16 cellular contexts compared by ENCODE assay signal in genomic region chr1:199302554-199302953, GRCh38.
DNase-seq lines count a peak whose midpoint lies in the region; ATAC-seq and TF ChIP-seq lines count a peak whose summit lies in the region.
"Had no signal": no experiment of that assay in that cellular context is flagged by ENCODE, and none has a peak within 500 bp of the region (broad histone marks: within the 10 kb centered on the region; RNA-seq: fewer than 3 reads in every experiment).

No MANE protein-coding gene starts in this region.

- in situ Hi-C loops in mammary epithelial cell (cut with MboI; ENCODE audit: low sequenced_read_pairs in 2 of 2), result no loop called here

- CTCF ChIA-PET in PC-3 (lab: Charles Lee), result interaction anchor here (1.0 kb wide), 1 partner anchor 120 kb away, joined by 3 read pairs; no protein-coding TSS in a partner anchor
- CTCF ChIA-PET in mammary epithelial cell (lab: Charles Lee; ENCODE audit: low non-redundant PET), result no interaction called here

- H3K79me2 ChIP-seq in PC-3 (ENCODE audit: low read length) (no peaks in the 10 kb centered on the region), mammary epithelial cell (ENCODE audit: insufficient read depth, low read length) (no peaks in the 10 kb centered on the region)

- peaks cover 8% of the 10 kb centered on the region for H3K4me1 ChIP-seq in PC-3 (ENCODE audit: insufficient read depth, low read length)
- H3K4me1 ChIP-seq in mammary epithelial cell (ENCODE audit: insufficient read depth, low read length), result no peaks in the 10 kb centered on the region
- H3K4me1 ChIP-seq: thyroid gland had no signal

- DNase-seq in EL (peak; percentile 60), PC-3 (peak; percentile 74), mammary epithelial cell (peak; percentile 61), iris pigment epithelial cell (ENCODE audit: low read depth) (peak; percentile 83), GDM1 (lab: John Stamatoyannopoulos, UW) (no peak), NCI-H1417 (lab: John Stamatoyannopoulos, UW) (no peak), left ventricle myocardium superior (no peak)
- DNase-seq: activated CD4-positive, alpha-beta T cell treated with anti-CD3 and anti-CD28 coated beads, Interleukin-2, amount 50 U/mL, for 48 hours; activated T-cell treated with anti-CD3 and anti-CD28 coated beads, Interleukin-2, amount 50 U/mL, for 4 hours; glutamatergic neuron; NCI-H1105; NCI-H69; posterior cingulate gyrus; thyroid gland had no signal

- dilution Hi-C loops in mammary epithelial cell (cut with HindIII; ENCODE audit: low sequenced_read_pairs), result no loop called here

- no peak overlapping the region for H2AFZ ChIP-seq in PC-3 (ENCODE audit: low read length)
- H2AFZ ChIP-seq in mammary epithelial cell (ENCODE audit: low read depth, low read length), result no peak overlapping the region

- H3K27me3 ChIP-seq in PC-3 (ENCODE audit: low read length) (no peaks in the 10 kb centered on the region), mammary epithelial cell (ENCODE audit: insufficient read depth, low read length) (no peaks in the 10 kb centered on the region)
- H3K27me3 ChIP-seq: thyroid gland had no signal

- no peaks in the 10 kb centered on the region for H3F3A ChIP-seq in PC-3 (ENCODE audit: low read length, unreplicated experiment)

- no peaks in the 10 kb centered on the region for H3K36me3 ChIP-seq in PC-3 (ENCODE audit: low read depth, low read length)
- H3K36me3 ChIP-seq in mammary epithelial cell (ENCODE audit: insufficient read depth, low read length), result no peaks in the 10 kb centered on the region
- H3K36me3 ChIP-seq: thyroid gland had no signal

- H3K9ac ChIP-seq in PC-3 (ENCODE audit: low read length) (no peak overlapping the region), mammary epithelial cell (ENCODE audit: insufficient read depth, low read length) (no peak overlapping the region)

- H3K9me2 ChIP-seq in PC-3 (replicated peaks; ENCODE audit: low read length), result no peaks in the 10 kb centered on the region

- POLR2A ChIA-PET in PC-3 (lab: Charles Lee; ENCODE audit: unreplicated experiment), result no interaction called here

- peak overlapping the region; percentile 56; the same call in 1 of the 2 replicates for H3K4me2 ChIP-seq in PC-3 (ENCODE audit: low read length)
- no peak overlapping the region for H3K4me2 ChIP-seq in mammary epithelial cell (ENCODE audit: insufficient read depth, low read depth, low read length)

- H3K4me3 ChIP-seq in PC-3 (ENCODE audit: low read length) (no peak overlapping the region), mammary epithelial cell (replicated peaks in 1 of 3; ENCODE audit: insufficient read depth in 1 of 3, low read depth in 2 of 3, low read length in 3 of 3) (no peak overlapping the region)
- H3K4me3 ChIP-seq: thyroid gland had no signal

- H4K20me1 ChIP-seq in PC-3 (ENCODE audit: low read length) (no peaks in the 10 kb centered on the region), mammary epithelial cell (ENCODE audit: insufficient read depth, low read length) (no peaks in the 10 kb centered on the region)

- BruUV-seq in PC-3 (replicated peaks; lab: Mats Ljungman, UMichigan) (no TSS peak), mammary epithelial cell (replicated peaks; lab: Mats Ljungman, UMichigan) (no TSS peak)

- H3K9me3 ChIP-seq in PC-3 (ENCODE audit: low read length) (no peaks in the 10 kb centered on the region), mammary epithelial cell (replicated peaks; ENCODE audit: insufficient read depth, low read length) (no peaks in the 10 kb centered on the region)
- H3K9me3 ChIP-seq: thyroid gland had no signal

- no peak for TF ChIP-seq CTCF in PC-3 (conservative IDR thresholded peaks at IDR 0.05; ENCODE audit: low read depth, low read length)
- TF ChIP-seq CTCF in mammary epithelial cell (conservative IDR thresholded peaks at IDR 0.05 in 1 of 2, IDR thresholded peaks at IDR 0.05 in 1 of 2; ENCODE audit: extremely low read depth in 1 of 2, insufficient read depth in 1 of 2, low read depth in 1 of 2, low read length in 2 of 2), result no peak

- ATAC-seq in PC-3 (peak; percentile 97), GM21528 (IDR thresholded peaks at IDR 0.05; ENCODE audit: low FRiP score, unreplicated experiment) (no peak), left ventricle myocardium superior (no peak)
- ATAC-seq: natural killer cell treated with Interleukin-12 subunit alpha and Interleukin-12 subunit beta and Interleukin-15 and Interleukin-18, amount 100 ng/mL, for 72 hours had no signal

- H3K27ac ChIP-seq in PC-3 (ENCODE audit: low read length) (peak overlapping the region; percentile 37; the same call in 1 of the 2 replicates), mammary epithelial cell (ENCODE audit: insufficient read depth, low read depth, low read length) (no peak overlapping the region)
- H3K27ac ChIP-seq: thyroid gland had no signal

- intact Hi-C loops in PC-3 (cut with micrococcal nuclease) (no loop called here), mammary epithelial cell (cut with micrococcal nuclease) (no loop called here), left ventricle myocardium superior (cut with micrococcal nuclease) (no loop called here)

Comparison
In these comparisons a context has a peak if more than half of its experiments do, and no peak if none do; other contexts are left out.
1. DNase-seq: peak in EL (single experiment), PC-3 (single experiment), mammary epithelial cell (single experiment) and iris pigment epithelial cell (single experiment); none in GDM1 (single experiment), NCI-H1417 (0 of 3) and left ventricle myocardium superior (single experiment).